1 cellular context compared by ENCODE assay signal in genomic region chr12:119393685-119394084, GRCh38.
TF ChIP-seq lines count a peak whose summit lies in the region.

No MANE protein-coding gene starts in this region.

TF ChIP-seq in GM23338, 12 proteins besides CTCF, POLR2A, EP300 and RAD21 (continued from another document):
- TF ChIP-seq, protein P1, sequence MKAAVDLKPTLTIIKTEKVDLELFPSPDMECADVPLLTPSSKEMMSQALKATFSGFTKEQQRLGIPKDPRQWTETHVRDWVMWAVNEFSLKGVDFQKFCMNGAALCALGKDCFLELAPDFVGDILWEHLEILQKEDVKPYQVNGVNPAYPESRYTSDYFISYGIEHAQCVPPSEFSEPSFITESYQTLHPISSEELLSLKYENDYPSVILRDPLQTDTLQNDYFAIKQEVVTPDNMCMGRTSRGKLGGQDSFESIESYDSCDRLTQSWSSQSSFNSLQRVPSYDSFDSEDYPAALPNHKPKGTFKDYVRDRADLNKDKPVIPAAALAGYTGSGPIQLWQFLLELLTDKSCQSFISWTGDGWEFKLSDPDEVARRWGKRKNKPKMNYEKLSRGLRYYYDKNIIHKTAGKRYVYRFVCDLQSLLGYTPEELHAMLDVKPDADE (IDR thresholded peaks at IDR 0.05) = no peak
- TF ChIP-seq REST (IDR thresholded peaks at IDR 0.05; ENCODE audit: unreplicated experiment) (no peak), CREB1 (CRISPR knock-in tag; IDR thresholded peaks at IDR 0.05; ENCODE audit: low read depth) (no peak)
